Comparison of ENCODE assay signal across 34 cellular contexts in the genomic region with DNA sequence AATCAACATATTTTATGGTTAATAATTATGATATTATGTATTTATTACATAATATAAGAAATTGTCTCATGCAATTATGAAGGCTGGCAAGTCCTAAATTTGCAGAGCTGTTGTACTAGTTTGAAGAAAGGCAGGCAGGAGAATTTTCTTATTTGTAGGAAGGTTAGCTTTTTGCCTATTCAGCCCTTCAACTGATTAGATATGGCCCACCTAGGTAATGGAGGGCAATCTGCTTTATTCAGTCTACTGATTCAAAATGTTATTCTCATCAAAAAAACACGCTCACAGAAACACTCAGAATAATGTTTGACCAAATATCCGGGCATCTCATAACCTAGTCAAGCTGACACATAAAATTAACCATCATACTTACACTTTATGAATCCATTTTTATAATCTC.
"Had no signal": no experiment of that assay in that cellular context is flagged by ENCODE, and none has a peak within 500 bp of the region (broad histone marks: within the 10 kb centered on the region; RNA-seq: fewer than 3 reads in every experiment).

No MANE protein-coding gene starts in this region.

- H3K27me3 ChIP-seq: MG63 had no signal

- DNase-seq: Karpas-422, Kasumi-1, MG63, MM.1S, MV-4-11, NCI-H1048, NCI-H1092, NCI-H1092 treated with DMSO at 0.1 percent for 48 hours, NCI-H1105, NCI-H1105 treated with DMSO at 0.1 percent for 48 hours, NCI-H1417, NCI-H1417 treated with DMSO at 0.1 percent for 48 hours, NCI-H1436, NCI-H1436 treated with DMSO at 0.1 percent for 48 hours, NCI-H146, NCI-H1694, NCI-H1694 treated with DMSO at 0.1 percent for 48 hours, NCI-H187, NCI-H187 treated with DMSO at 0.1 percent for 48 hours, NCI-H1930, NCI-H2029, NCI-H2029 treated with DMSO at 0.1 percent for 48 hours, NCI-H2081, NCI-H2081 treated with DMSO at 0.1 percent for 48 hours, NCI-H2107, NCI-H2171, NCI-H2171 treated with DMSO at 0.1 percent for 48 hours, NCI-H2227 treated with DMSO at 0.1 percent for 48 hours, NCI-H226, NCI-H345, NCI-H446, NCI-H446 treated with DMSO at 0.1 percent for 48 hours, NCI-H510A, NCI-H510A treated with DMSO at 0.1 percent for 48 hours had no signal

- H3K4me3 ChIP-seq: MG63 had no signal

- H3K9me3 ChIP-seq: MG63 had no signal

- H3K36me3 ChIP-seq: MG63 had no signal
